ENCODE assay signal across 8 cellular contexts in genomic region chr12:76820888-76821482, GRCh38. TPM values are rescaled to one million over a fixed set of nuclear protein-coding genes. Genes with fewer than 3 reads are reported as not detected.
DNase-seq lines count a peak whose midpoint lies in the region; ATAC-seq and TF ChIP-seq lines count a peak whose summit lies in the region.

No MANE protein-coding gene starts in this region.

- no peak overlapping the region for H3K27ac ChIP-seq in thyroid gland

- TF ChIP-seq CTCF in AG10803 (conservative IDR thresholded peaks at IDR 0.05; ENCODE audit: low read length) (peak; percentile 78), thyroid gland (IDR thresholded peaks at IDR 0.05) (peak in 4 of 6 experiments; percentile 10 to 53 (median 42))

- no peaks in the 10 kb centered on the region for H3K4me1 ChIP-seq in thyroid gland

- 25 to 40% methylated on average over 2 of the region's 2 CpGs for WGBS in thyroid gland, 2 donors

- DNase-seq in AG10803 (ENCODE audit: low read depth) (peak; percentile 46), H7 (peak; percentile 39), glomerular visceral epithelial cell (ENCODE audit: extremely low spot score) (peak; percentile 32), thyroid gland (peak; percentile 27 to 30), activated gamma-delta T cell (lab: John Stamatoyannopoulos, UW) (no peak), middle frontal gyrus (ENCODE audit: extremely low spot score, low spot score) (no peak)

- TF ChIP-seq POLR2A in thyroid gland (IDR thresholded peaks at IDR 0.05): no peak

- H3K4me3 ChIP-seq in AG10803 (ENCODE audit: low read length) (no peak overlapping the region), H7 (ENCODE audit: insufficient read depth, low read depth, low read length) (no peak overlapping the region), thyroid gland (replicated peaks in 1 of 3) (no peak overlapping the region)

- intact Hi-C loops in thyroid gland (cut with DNase I): no loop called here

- H3K27me3 ChIP-seq in H7 (ENCODE audit: control insufficient read depth, insufficient read depth, low read length) (no peaks in the 10 kb centered on the region), thyroid gland (no peaks in the 10 kb centered on the region)

- H3K36me3 ChIP-seq in H7 (replicated peaks; ENCODE audit: control insufficient read depth, insufficient read depth, low read length) (peaks cover 2% of the 10 kb centered on the region; the same call in 1 of the 2 replicates), thyroid gland (peaks cover 0 to 11% of the 10 kb centered on the region in 2 donors)

- ATAC-seq in SK-N-SH treated with all-trans-retinoic acid at 6 μM for 48 hours (peak; percentile 82), GM18873 (IDR thresholded peaks at IDR 0.05; ENCODE audit: low FRiP score, unreplicated experiment) (no peak)

- no peaks in the 10 kb centered on the region for H3K9me3 ChIP-seq in thyroid gland

TF ChIP-seq in SK-N-SH treated with all-trans-retinoic acid at 6 μM for 48 hours, 23 proteins besides CTCF, POLR2A, EP300 and RAD21:
- TF ChIP-seq ZFP3 (CRISPR knock-in tag; IDR thresholded peaks at IDR 0.05) (no peak), BACH2 (CRISPR knock-in tag; IDR thresholded peaks at IDR 0.05; ENCODE audit: borderline replicate concordance) (no peak), RARB (CRISPR knock-in tag; IDR thresholded peaks at IDR 0.05) (no peak), ZC3H10 (CRISPR knock-in tag; IDR thresholded peaks at IDR 0.05) (no peak), CREB5 (CRISPR knock-in tag; IDR thresholded peaks at IDR 0.05; ENCODE audit: low read depth) (no peak), ZNF70 (CRISPR knock-in tag; IDR thresholded peaks at IDR 0.05) (no peak), PATZ1 (CRISPR knock-in tag; IDR thresholded peaks at IDR 0.05; ENCODE audit: borderline replicate concordance) (no peak), PPARA (CRISPR knock-in tag; IDR thresholded peaks at IDR 0.05; ENCODE audit: borderline replicate concordance) (no peak), SNAI2 (CRISPR knock-in tag; IDR thresholded peaks at IDR 0.05) (no peak), TCF4 (CRISPR knock-in tag; IDR thresholded peaks at IDR 0.05; ENCODE audit: borderline replicate concordance) (no peak), ARNTL (CRISPR knock-in tag; IDR thresholded peaks at IDR 0.05; ENCODE audit: borderline replicate concordance, low read depth) (no peak), OSR1 (CRISPR knock-in tag; IDR thresholded peaks at IDR 0.05) (no peak), ZNF565 (CRISPR knock-in tag; conservative IDR thresholded peaks at IDR 0.05; ENCODE audit: low read depth) (no peak), POU6F1 (CRISPR knock-in tag; IDR thresholded peaks at IDR 0.05; ENCODE audit: borderline replicate concordance, low read depth) (no peak), TOX (CRISPR knock-in tag; IDR thresholded peaks at IDR 0.05; ENCODE audit: borderline replicate concordance) (no peak), CSRNP3 (CRISPR knock-in tag; IDR thresholded peaks at IDR 0.05) (no peak), ZFP30 (CRISPR knock-in tag; IDR thresholded peaks at IDR 0.05) (no peak), TSHZ2 (CRISPR knock-in tag; IDR thresholded peaks at IDR 0.05) (no peak)

RNA-seq across cellular contexts. Expression of gene ZDHHC17, which starts 57.1 kb away (rescaled TPM):
- 22.9 and 31.8 TPM in 2 replicates for total RNA-seq in H7 (2014; rRNA removed; shearing (Covaris generic))
- 100 to 1,000 TPM in 1 of 4 donors, 10 to 100 TPM in 3; 30.8 to 120 (median 53.4) TPM for total RNA-seq in thyroid gland

RNA-seq across cellular contexts. Expression of gene CSRP2, which starts 57.8 kb away (rescaled TPM):
- total RNA-seq in H7 (2014; rRNA removed; shearing (Covaris generic)): 99.2 and 108 TPM in 2 replicates
- 10 to 100 TPM; 42.1 to 65.1 (median 49.4) TPM for total RNA-seq in thyroid gland

Comparison
In these comparisons a context has a peak if more than half of its experiments do, and no peak if none do; other contexts are left out.
1. DNase-seq: peak in AG10803 (single experiment), H7 (single experiment), glomerular visceral epithelial cell (single experiment) and thyroid gland (2 of 2); none in activated gamma-delta T cell (single experiment) and middle frontal gyrus (single experiment).